ENCODE assay signal across 8 cellular contexts in genomic region chr1:236078077-236078476, GRCh38. TPM values are rescaled to one million over a fixed set of nuclear protein-coding genes. Genes with fewer than 3 reads are reported as not detected.
DNase-seq lines count a peak whose midpoint lies in the region; ATAC-seq, FAIRE-seq and TF ChIP-seq lines count a peak whose summit lies in the region.
"Not testable (repeated sequence)": the region's sequence is repeated elsewhere in the genome, so short reads cannot be mapped to it uniquely, and the experiment has no call there.
"Had no signal": no experiment of that assay in that cellular context is flagged by ENCODE, and none has a peak within 500 bp of the region (broad histone marks: within the 10 kb centered on the region; RNA-seq: fewer than 3 reads in every experiment).

No MANE protein-coding gene starts in this region.

- H3K36me3 Mint-ChIP-seq in WTC11 = not testable (repeated sequence)

- not testable (repeated sequence) for H3K4me1 ChIP-seq in HEK293 (ENCODE audit: control insufficient read depth, insufficient read depth, low read length); K562 (replicated peaks in 1 of 2; ENCODE audit: control insufficient read depth in 2 of 2, insufficient read depth in 2 of 2, low read length in 2 of 2)

- intact Hi-C loops in K562 (cut with micrococcal nuclease) = not testable (repeated sequence)

- not testable (repeated sequence) for BruUV-seq in K562 (replicated peaks; lab: Mats Ljungman, UMichigan)

- H3K27ac Mint-ChIP-seq in WTC11 = not testable (repeated sequence)

- not testable (repeated sequence) for H2AFZ ChIP-seq in K562 (ENCODE audit: low read depth, low read length)

- not testable (repeated sequence) for H3K27ac ChIP-seq in HEK293 (ENCODE audit: extremely low read depth, low read depth, low read length); K562 (ENCODE audit: extremely low read depth, low read depth, low read length)

- CTCF ChIA-PET in HEK293 (lab: Yijun Ruan, JAX); K562 (lab: Yijun Ruan, JAX; ENCODE audit: low intra/inter-chr PET ratio): not testable (repeated sequence)
- CTCF ChIA-PET in WTC11 (lab: Charles Lee) = interaction anchor here (0.6 kb wide), 1 partner anchor 374 kb away, joined by 3 read pairs; no protein-coding TSS in a partner anchor

- H3K79me2 ChIP-seq in K562 (ENCODE audit: control insufficient read depth, insufficient read depth, low read length) = not testable (repeated sequence)

- not testable (repeated sequence) for H3K9me1 ChIP-seq in K562 (ENCODE audit: control insufficient read depth, insufficient read depth, low read length)

- H3K4me3 ChIP-seq in HEK293 (ENCODE audit: low read depth, low read length); K562: not testable (repeated sequence)

- H3K36me3 ChIP-seq in HEK293 (ENCODE audit: control insufficient read depth in 2 of 2, insufficient read depth in 1 of 2, low read length in 2 of 2); K562 (ENCODE audit: control insufficient read depth, insufficient read depth, low read length): not testable (repeated sequence)

- H3K4me3 Mint-ChIP-seq in WTC11 = not testable (repeated sequence)

- POLR2A ChIA-PET in HEK293 (lab: Yijun Ruan, JAX) = interaction anchor here (0.7 kb wide), 1 partner anchor 527 kb away, joined by 6 read pairs; no protein-coding TSS in a partner anchor
- POLR2A ChIA-PET in WTC11 (lab: Charles Lee); K562 (lab: Yijun Ruan, JAX): not testable (repeated sequence)

- not testable (repeated sequence) for TF ChIP-seq CTCF in HEK293 (tag by site-specific recombination; IDR thresholded peaks at IDR 0.05); WTC11 (IDR thresholded peaks at IDR 0.05); K562 (IDR thresholded peaks at IDR 0.05 in 2 of 3, conservative IDR thresholded peaks at IDR 0.05 in 1 of 3; ENCODE audit: insufficient read depth in 2 of 3, low read depth in 1 of 3, low read length in 3 of 3)

- in situ Hi-C loops in K562 (cut with MboI) = not testable (repeated sequence)

- H4K20me1 ChIP-seq in K562 (replicated peaks; ENCODE audit: control insufficient read depth, insufficient read depth, low read length) = not testable (repeated sequence)

- not testable (repeated sequence) for TF ChIP-seq EP300 in K562 (IDR thresholded peaks at IDR 0.05; ENCODE audit: low read length)

- H3K9ac ChIP-seq in K562 (ENCODE audit: insufficient read depth in 1 of 2, low read depth in 2 of 2, low read length in 2 of 2) = not testable (repeated sequence)

- TF ChIP-seq RAD21 in K562 (CRISPR knock-in tag; conservative IDR thresholded peaks at IDR 0.05 in 1 of 2, IDR thresholded peaks at IDR 0.05 in 1 of 2) = not testable (repeated sequence)

- not testable (repeated sequence) for H3K4me2 ChIP-seq in K562 (ENCODE audit: insufficient read depth, low read length)

- DNase-seq in WTC11 (ENCODE audit: low spot score); K562 (ENCODE audit: extremely low read depth in 1 of 4, low spot score in 3 of 4): not testable (repeated sequence)

- WGBS in K562 (ENCODE audit: insufficient coverage, low coverage, missing lambda C conversion rate) = 1% methylated on average over 4 of the region's 4 CpGs

- H3K27me3 ChIP-seq in K562 (ENCODE audit: control insufficient read depth in 2 of 2, insufficient read depth in 2 of 2, low read length in 2 of 2) = peaks cover 29 to 53% of the 10 kb centered on the region in 2 experiments

- not testable (repeated sequence) for FAIRE-seq in K562 (lab: Jason Lieb, UNC)

- not testable (repeated sequence) for H3K9me3 Mint-ChIP-seq in WTC11

- not testable (repeated sequence) for H3K9me3 ChIP-seq in HEK293 (ENCODE audit: control insufficient read depth, insufficient read depth, low read depth, low read length); K562 (replicated peaks; ENCODE audit: control insufficient read depth, insufficient read depth, low read depth, low read length)

- not testable (repeated sequence) for TF ChIP-seq POLR2A in K562 (conservative IDR thresholded peaks at IDR 0.05)

- H3K4me1 Mint-ChIP-seq in WTC11 = not testable (repeated sequence)

- H3K27me3 Mint-ChIP-seq in WTC11 (ENCODE audit: low read depth) = not testable (repeated sequence)

- not testable (repeated sequence) for ATAC-seq in WTC11, K562

TF ChIP-seq in HEK293, 187 proteins besides CTCF, POLR2A, EP300 and RAD21 (continues in another document):
- peak; percentile 83 for TF ChIP-seq ZNF580 (tag by site-specific recombination; IDR thresholded peaks at IDR 0.05)
- TF ChIP-seq ZNF146 (tag by site-specific recombination; IDR thresholded peaks at IDR 0.05) = peak; percentile 99

TF ChIP-seq in WTC11, 78 proteins besides CTCF, POLR2A, EP300 and RAD21:
- 0 out of 2 replicates have a peak, but pooled peaks have one; percentile 12 for TF ChIP-seq GTF2I (CRISPR knock-in tag; conservative IDR thresholded peaks at IDR 0.05)

TF ChIP-seq in K562, 482 proteins besides CTCF, POLR2A, EP300 and RAD21:
- peak; percentile 85 for TF ChIP-seq ZNF146 (CRISPR knock-in tag; IDR thresholded peaks at IDR 0.05; ENCODE audit: unreplicated experiment)

RNA-seq across cellular contexts. Expression of gene NID1, which starts 13.2 kb away (rescaled TPM):
- 19.2 to 29.8 TPM (median 28.6 TPM) in 3 replicates for total RNA-seq in WTC11 (2021)
- not detected in 2 replicates for total RNA-seq in K562 (2011; cell fraction: chromatin; rRNA removed; ENCODE audit: low replicate concordance)
- not detected in 2 replicates for total RNA-seq in K562 (2011; cell fraction: nucleolus; rRNA removed)
- total RNA-seq in K562 (2011; cell fraction: nucleoplasm; rRNA removed) = not detected in 2 replicates
- total RNA-seq in K562 (2014; rRNA removed) = not detected in 2 replicates
- not detected in 2 replicates for total RNA-seq in K562 (2014; rRNA removed; fragmentation: Illumina TruSeq; extraction: Trizol)
- not detected in 2 replicates for total RNA-seq in K562 (2015; rRNA removed; fragmentation: Illumina TruSeq; extraction: Trizol)
- 0.22 and 0.27 TPM in 2 replicates for total RNA-seq in K562 (2021)
- not detected in 2 replicates for polyA plus RNA-seq in K562 (2011; rRNA removed)
- 0.01 TPM in 1 of 2 replicates, not detected in the other for polyA plus RNA-seq in K562 (2011; cell fraction: cytosol; rRNA removed)
- polyA plus RNA-seq in K562 (2011; cell fraction: nucleus; rRNA removed) = not detected in 2 replicates
- not detected in 2 replicates for polyA plus RNA-seq in K562 (2012)
- polyA plus RNA-seq in K562 (2014; fragmentation: Illumina TruSeq; extraction: Trizol) = not detected in 2 replicates
- polyA plus RNA-seq in K562 (2014; fragmentation: Nextera tagmentation; extraction: Ambion mirVana) = not detected
- polyA plus RNA-seq in K562 (2014; rRNA removed) = not detected in 2 replicates
- not detected in 2 replicates for polyA minus RNA-seq in K562 (2011; rRNA and poly(A)+ RNA removed)
- 0.46 TPM in 1 of 2 replicates, not detected in the other for polyA minus RNA-seq in K562 (2011; cell fraction: cytosol; rRNA and poly(A)+ RNA removed)
- polyA minus RNA-seq in K562 (2011; cell fraction: nucleus; rRNA and poly(A)+ RNA removed) = not detected in 2 replicates
- total RNA-seq: B cell; CD8-positive, alpha-beta T cell had no signal
- polyA plus RNA-seq: CD4-positive, alpha-beta memory T cell; CD4-positive, CD25-positive, alpha-beta regulatory T cell; CD8-positive, alpha-beta memory T cell had no signal

Comparison
In these comparisons a context has a peak if more than half of its experiments do, and no peak if none do; other contexts are left out.
1. RNA of gene NID1, which starts 13.2 kb away (total RNA-seq): 19.2 to 29.8 TPM in WTC11; 0.22 to 0.27 TPM in K562; every median in the first group is over 10 times any median in the second.